Comparison of ENCODE assay signal across 13 cellular contexts in genomic region chrX:94576367-94577004, GRCh38.
DNase-seq lines count a peak whose midpoint lies in the region; TF ChIP-seq lines count a peak whose summit lies in the region.
"Had no signal": no experiment of that assay in that cellular context is flagged by ENCODE, and none has a peak within 500 bp of the region (broad histone marks: within the 10 kb centered on the region; RNA-seq: fewer than 3 reads in every experiment).

No MANE protein-coding gene starts in this region.

- POLR2A ChIA-PET in MCF 10A (lab: Yijun Ruan, JAX) = no interaction called here

- H3K4me3 ChIP-seq in breast epithelium (no peak overlapping the region), fibroblast of the aortic adventitia (ENCODE audit: low read depth, low read length) (no peak overlapping the region)

- H3K4me3 Mint-ChIP-seq in MCF 10A (ENCODE audit: unreplicated experiment) = no peak overlapping the region
- H3K4me3 Mint-ChIP-seq in Calu3 (ENCODE audit: low read depth, unreplicated experiment) = no peak overlapping the region

- no peak for TF ChIP-seq POLR2A in breast epithelium (IDR thresholded peaks at IDR 0.05)

- no peaks in the 10 kb centered on the region for H3K4me1 Mint-ChIP-seq in MCF 10A (ENCODE audit: insufficient read depth, unreplicated experiment)
- H3K4me1 Mint-ChIP-seq in Calu3 (ENCODE audit: low read depth, unreplicated experiment) = no peaks in the 10 kb centered on the region

- H3K27ac ChIP-seq in breast epithelium = no peak overlapping the region

- peaks cover 0 to 12% of the 10 kb centered on the region in 2 donors for H3K27me3 ChIP-seq in breast epithelium

- TF ChIP-seq CTCF in MCF 10A (IDR thresholded peaks at IDR 0.05; ENCODE audit: unreplicated experiment) (peak; percentile 37), breast epithelium (IDR thresholded peaks at IDR 0.05) (no peak), fibroblast of the aortic adventitia (IDR thresholded peaks at IDR 0.05; ENCODE audit: insufficient read depth, low read length) (peak; percentile 40), Calu3 (IDR thresholded peaks at IDR 0.05; ENCODE audit: unreplicated experiment) (no peak)

- peaks cover 53% of the 10 kb centered on the region for H3K27me3 Mint-ChIP-seq in MCF 10A (ENCODE audit: insufficient read depth, unreplicated experiment)
- no peaks in the 10 kb centered on the region for H3K27me3 Mint-ChIP-seq in Calu3 (ENCODE audit: unreplicated experiment)

- H3K36me3 ChIP-seq in breast epithelium = no peaks in the 10 kb centered on the region

- BruUV-seq in MCF 10A (replicated peaks; lab: Mats Ljungman, UMichigan) = no TSS peak
- no TSS peak for BruUV-seq in Calu3 (replicated peaks; lab: Mats Ljungman, UMichigan)

- intact Hi-C loops in MCF 10A (cut with micrococcal nuclease) = no loop called here
- intact Hi-C loops in breast epithelium (cut with DNase I; ENCODE audit: low total_unique reads) = no loop called here
- intact Hi-C loops in Calu3 (cut with micrococcal nuclease; ENCODE audit: unreplicated experiment) = no loop called here

- H3K36me3 Mint-ChIP-seq in MCF 10A (ENCODE audit: insufficient read depth, unreplicated experiment) (no peaks in the 10 kb centered on the region), Calu3 (ENCODE audit: insufficient read depth, unreplicated experiment) (no peaks in the 10 kb centered on the region)

- peak; percentile 24 for DNase-seq in MCF 10A (ENCODE audit: unreplicated experiment)
- no peak for DNase-seq in breast epithelium (ENCODE audit: low spot score in 2 of 2)
- peak; percentile 37 for DNase-seq in OCI-M1 (lab: John Stamatoyannopoulos, UW)
- DNase-seq in fibroblast of the aortic adventitia (ENCODE audit: low read depth) = no peak
- no peak for DNase-seq in NCI-H774 (lab: John Stamatoyannopoulos, UW)
- DNase-seq in Calu3 = no peak
- no peak for DNase-seq in NOMO-1 treated with dmso at 0.1 percent for 144 hours (lab: John Stamatoyannopoulos, UW; ENCODE audit: unreplicated experiment)
- no peak for DNase-seq in DMS153 treated with DMSO at 0.1 percent for 48 hours (lab: John Stamatoyannopoulos, UW; ENCODE audit: unreplicated experiment)
- DNase-seq: activated naive CD4-positive, alpha-beta T cell; effector memory CD4-positive, alpha-beta T cell; NCI-H2081; stimulated activated naive CD4-positive, alpha-beta T cell; SW 1271 had no signal

- H3K9me3 ChIP-seq in breast epithelium = no peaks in the 10 kb centered on the region

- H3K27ac Mint-ChIP-seq in MCF 10A (ENCODE audit: low read depth, unreplicated experiment) (no peak overlapping the region), Calu3 (ENCODE audit: unreplicated experiment) (no peak overlapping the region)

- H3K4me1 ChIP-seq in breast epithelium = no peaks in the 10 kb centered on the region

- H3K9me3 Mint-ChIP-seq in MCF 10A (ENCODE audit: unreplicated experiment) (no peaks in the 10 kb centered on the region), Calu3 (ENCODE audit: low read depth, unreplicated experiment) (peaks cover 12% of the 10 kb centered on the region)

- CTCF ChIA-PET in MCF 10A (lab: Yijun Ruan, JAX) (no interaction called here), Calu3 (lab: Charles Lee) (no interaction called here)

Comparison
In these comparisons a context has a peak if more than half of its experiments do, and no peak if none do; other contexts are left out.
1. DNase-seq: peak in MCF 10A (single experiment) and OCI-M1 (single experiment); none in breast epithelium (0 of 2), fibroblast of the aortic adventitia (single experiment), NCI-H774 (single experiment), Calu3 (single experiment), NOMO-1 treated with dmso at 0.1 percent for 144 hours (single experiment) and DMS153 treated with DMSO at 0.1 percent for 48 hours (single experiment).
2. CTCF ChIP-seq: peak in MCF 10A (single experiment) and fibroblast of the aortic adventitia (single experiment); none in breast epithelium (0 of 3) and Calu3 (single experiment).